ENCODE assay signal across 8 cellular contexts in genomic region chr17:39209317-39210092, GRCh38. TPM values are rescaled to one million over a fixed set of nuclear protein-coding genes. Genes with fewer than 3 reads are reported as not detected.
DNase-seq lines count a peak whose midpoint lies in the region; ATAC-seq and TF ChIP-seq lines count a peak whose summit lies in the region.

No MANE protein-coding gene starts in this region.

- H3K27ac ChIP-seq in PC-3 (ENCODE audit: low read length), result no peak overlapping the region
- H3K27ac ChIP-seq in cardiac muscle cell, result no peak overlapping the region
- peak overlapping the region in 3 of 4 donors; percentile 2 to 39 (median 17) for H3K27ac ChIP-seq in transverse colon

- BruUV-seq in PC-3 (replicated peaks; lab: Mats Ljungman, UMichigan), result no TSS peak

- H3K27me3 Mint-ChIP-seq in activated naive CD4-positive, alpha-beta T cell treated with anti-CD3 and anti-CD28 coated beads, Interleukin-2, amount 10 ng/mL, durations not matched to agents 7 days and 5 days, result peaks cover 69% of the 10 kb centered on the region
- H3K27me3 Mint-ChIP-seq in type B pancreatic cell, result peaks cover 54% of the 10 kb centered on the region

- ATAC-seq in PC-3, result no peak

- CTCF ChIA-PET in PC-3 (lab: Charles Lee), result interaction anchor here (1.1 to 1.3 kb wide), 2 partner anchors 29 to 35 kb away, joined by 6 to 8 read pairs; no protein-coding TSS in a partner anchor
- CTCF ChIA-PET in activated naive CD4-positive, alpha-beta T cell treated with anti-CD3 and anti-CD28 coated beads, Interleukin-2, amount 10 ng/mL, durations not matched to agents 7 days and 5 days (lab: Charles Lee), result interaction anchor here (1.0 to 8.2 kb wide), 4 partner anchors 22 to 36 kb away, joined by 3 to 162 read pairs (median 78); no protein-coding TSS in a partner anchor

- no peak overlapping the region for H3K27ac Mint-ChIP-seq in activated naive CD4-positive, alpha-beta T cell treated with anti-CD3 and anti-CD28 coated beads, Interleukin-2, amount 10 ng/mL, durations not matched to agents 7 days and 5 days
- no peak overlapping the region for H3K27ac Mint-ChIP-seq in type B pancreatic cell

- H3K79me2 ChIP-seq in PC-3 (ENCODE audit: low read length), result no peaks in the 10 kb centered on the region

- intact Hi-C loops in PC-3 (cut with micrococcal nuclease) (no loop called here), transverse colon (cut with DNase I; ENCODE audit: low total_unique reads) (loop anchor here (5.0 kb wide), 1 partner anchor 33 kb away; no protein-coding TSS in a partner anchor)

- no peak for TF ChIP-seq EP300 in transverse colon (IDR thresholded peaks at IDR 0.05; ENCODE audit: low read depth)

- peak overlapping the region; percentile 45 for H3K4me3 Mint-ChIP-seq in activated naive CD4-positive, alpha-beta T cell treated with anti-CD3 and anti-CD28 coated beads, Interleukin-2, amount 10 ng/mL, durations not matched to agents 7 days and 5 days
- H3K4me3 Mint-ChIP-seq in type B pancreatic cell, result no peak overlapping the region

- no peak overlapping the region for H3K4me3 ChIP-seq in PC-3 (ENCODE audit: low read length)
- peak overlapping the region; percentile 24 for H3K4me3 ChIP-seq in cardiac muscle cell
- H3K4me3 ChIP-seq in transverse colon, result peak overlapping the region; percentile 4 to 42 (median 32)

- H2AFZ ChIP-seq in PC-3 (ENCODE audit: low read length), result 0 out of 2 replicates have a peak overlapping the region, but pooled peaks have one; percentile 26

- DNase-seq in DMS79 treated with DMSO at 0.1 percent for 48 hours (lab: John Stamatoyannopoulos, UW) (peak; percentile 85), PC-3 (no peak), cardiac muscle cell (ENCODE audit: low read depth in 1 of 2, low spot score in 1 of 2) (peak; percentile 66 to 75), pons (ENCODE audit: low spot score) (peak; percentile 38), transverse colon (peak; percentile 70), GM13977 (ENCODE audit: low spot score) (no peak), type B pancreatic cell (ENCODE audit: extremely low spot score, unreplicated experiment) (no peak)
- DNase-seq in activated naive CD4-positive, alpha-beta T cell treated with anti-CD3 and anti-CD28 coated beads, Interleukin-2, amount 10 ng/mL, durations not matched to agents 7 days and 5 days, result peak; percentile 80

- H3K4me2 ChIP-seq in PC-3 (ENCODE audit: low read length), result 0 out of 2 replicates have a peak overlapping the region, but pooled peaks have one; percentile 13

- no peaks in the 10 kb centered on the region for H3K27me3 ChIP-seq in PC-3 (ENCODE audit: low read length)
- no peaks in the 10 kb centered on the region for H3K27me3 ChIP-seq in cardiac muscle cell
- no peaks in the 10 kb centered on the region for H3K27me3 ChIP-seq in transverse colon

- H3K9me3 Mint-ChIP-seq in activated naive CD4-positive, alpha-beta T cell treated with anti-CD3 and anti-CD28 coated beads, Interleukin-2, amount 10 ng/mL, durations not matched to agents 7 days and 5 days, result no peaks in the 10 kb centered on the region
- H3K9me3 Mint-ChIP-seq in type B pancreatic cell, result no peaks in the 10 kb centered on the region

- no peak for TF ChIP-seq CTCF in PC-3 (conservative IDR thresholded peaks at IDR 0.05; ENCODE audit: low read depth, low read length)
- no peak for TF ChIP-seq CTCF in cardiac muscle cell (IDR thresholded peaks at IDR 0.05; ENCODE audit: low read depth, low read length)
- TF ChIP-seq CTCF in transverse colon (IDR thresholded peaks at IDR 0.05), result no peak
- no peak for TF ChIP-seq CTCF in GM13977 (IDR thresholded peaks at IDR 0.05; ENCODE audit: extremely low read depth, insufficient read depth, missing control alignments)
- TF ChIP-seq CTCF in type B pancreatic cell (conservative IDR thresholded peaks at IDR 0.05), result no peak

- H3K9me2 ChIP-seq in PC-3 (replicated peaks; ENCODE audit: low read length), result no peaks in the 10 kb centered on the region

- in situ Hi-C loops in transverse colon (cut with MboI; ENCODE audit: low pct_ligation_motif_present in 1 of 4, low pct_unique_long_range_greater_than_20kb in 1 of 4, low sequenced_read_pairs in 3 of 4) (no loop called here), GM13977 (cut with MboI; ENCODE audit: low pct_unique_long_range_greater_than_20kb, low sequenced_read_pairs, unreplicated experiment) (no loop called here)

- no peaks in the 10 kb centered on the region for H3F3A ChIP-seq in PC-3 (ENCODE audit: low read length, unreplicated experiment)

- peaks cover 31% of the 10 kb centered on the region for H3K4me1 Mint-ChIP-seq in activated naive CD4-positive, alpha-beta T cell treated with anti-CD3 and anti-CD28 coated beads, Interleukin-2, amount 10 ng/mL, durations not matched to agents 7 days and 5 days
- H3K4me1 Mint-ChIP-seq in type B pancreatic cell (ENCODE audit: unreplicated experiment), result peaks cover 5% of the 10 kb centered on the region

- no peak for TF ChIP-seq POLR2A in transverse colon (IDR thresholded peaks at IDR 0.05)

- POLR2A ChIA-PET in PC-3 (lab: Charles Lee; ENCODE audit: unreplicated experiment), result no interaction called here

- H3K4me1 ChIP-seq in PC-3 (ENCODE audit: insufficient read depth, low read length), result no peaks in the 10 kb centered on the region
- peaks cover 13% of the 10 kb centered on the region for H3K4me1 ChIP-seq in cardiac muscle cell (ENCODE audit: low read depth)
- H3K4me1 ChIP-seq in transverse colon, result peaks cover 16 to 31% (median 20%) of the 10 kb centered on the region in 4 donors

- no peaks in the 10 kb centered on the region; the same call in none of the 2 replicates for H3K36me3 ChIP-seq in PC-3 (ENCODE audit: low read depth, low read length)
- peaks cover 7% of the 10 kb centered on the region for H3K36me3 ChIP-seq in cardiac muscle cell
- H3K36me3 ChIP-seq in transverse colon, result peaks cover 0 to 7% (median 3%) of the 10 kb centered on the region in 4 donors

- H3K36me3 Mint-ChIP-seq in activated naive CD4-positive, alpha-beta T cell treated with anti-CD3 and anti-CD28 coated beads, Interleukin-2, amount 10 ng/mL, durations not matched to agents 7 days and 5 days, result peaks cover 5% of the 10 kb centered on the region
- H3K36me3 Mint-ChIP-seq in type B pancreatic cell, result no peaks in the 10 kb centered on the region

- 8 to 40% methylated on average over 1 to 19 of the region's 39 CpGs for WGBS in transverse colon (ENCODE audit: low coverage in 1 of 2), 2 donors

- no peaks in the 10 kb centered on the region for H3K9me3 ChIP-seq in PC-3 (ENCODE audit: low read length)
- no peaks in the 10 kb centered on the region for H3K9me3 ChIP-seq in cardiac muscle cell (ENCODE audit: low read depth)
- H3K9me3 ChIP-seq in transverse colon, result no peaks in the 10 kb centered on the region

- H3K9ac ChIP-seq in PC-3 (ENCODE audit: low read length), result no peak overlapping the region

- H4K20me1 ChIP-seq in PC-3 (ENCODE audit: low read length), result no peaks in the 10 kb centered on the region

RNA-seq across cellular contexts. Expression of gene RPL19, which starts 9.4 kb away (rescaled TPM):
- total RNA-seq in PC-3 (2014; rRNA removed), result 2,496 and 2,509 TPM in 2 replicates
- 2,476 and 3,028 TPM in 2 replicates for total RNA-seq in cardiac muscle cell
- polyA plus RNA-seq in cardiac muscle cell, result 761 and 822 TPM in 2 replicates
- total RNA-seq in transverse colon, result 1,000 to 10,000 TPM; 1,146 to 2,715 (median 2,002) TPM
- total RNA-seq in type B pancreatic cell (ENCODE audit: low replicate concordance), result 1,605 and 1,703 TPM in 2 replicates

RNA-seq across cellular contexts. Expression of gene CACNB1, which starts 12.0 kb away (rescaled TPM):
- total RNA-seq in PC-3 (2014; rRNA removed), result 4.3 and 6.0 TPM in 2 replicates
- total RNA-seq in cardiac muscle cell, result 17.3 and 27.6 TPM in 2 replicates
- polyA plus RNA-seq in cardiac muscle cell, result 41.6 and 57.1 TPM in 2 replicates
- total RNA-seq in transverse colon, result 10 to 100 TPM; 10.1 to 21.7 (median 11.6) TPM
- total RNA-seq in type B pancreatic cell (ENCODE audit: low replicate concordance), result 1.8 and 9.5 TPM in 2 replicates

RNA-seq across cellular contexts. Expression of gene STAC2, which starts 16.2 kb away (rescaled TPM):
- total RNA-seq in PC-3 (2014; rRNA removed) (not detected in 2 replicates), cardiac muscle cell (0.21 and 0.56 TPM in 2 replicates), transverse colon (not detected), type B pancreatic cell (ENCODE audit: low replicate concordance) (1.5 TPM in 1 of 2 replicates, not detected in the other)
- 0.17 and 0.42 TPM in 2 replicates for polyA plus RNA-seq in cardiac muscle cell

RNA-seq across cellular contexts. Expression of gene ARL5C, which starts 43.5 kb away (rescaled TPM):
- 0.58 TPM in 1 of 2 replicates, not detected in the other for total RNA-seq in PC-3 (2014; rRNA removed)
- total RNA-seq in cardiac muscle cell, result 0.12 TPM in 1 of 2 replicates, not detected in the other
- polyA plus RNA-seq in cardiac muscle cell, result not detected in 2 replicates
- total RNA-seq in transverse colon, result not detected
- total RNA-seq in type B pancreatic cell (ENCODE audit: low replicate concordance), result not detected in 2 replicates

RNA-seq across cellular contexts. Expression of gene PLXDC1, which starts 58.1 kb away (rescaled TPM):
- not detected in 2 replicates for total RNA-seq in PC-3 (2014; rRNA removed)
- total RNA-seq in cardiac muscle cell, result 8.4 and 25.0 TPM in 2 replicates
- 6.3 and 6.6 TPM in 2 replicates for polyA plus RNA-seq in cardiac muscle cell
- total RNA-seq in transverse colon, result 10 to 100 TPM in 1 of 4 donors, 1 to 10 TPM in 3; 1.6 to 26.2 (median 4.3) TPM
- 1.7 and 5.0 TPM in 2 replicates for total RNA-seq in type B pancreatic cell (ENCODE audit: low replicate concordance)

Comparison
In these comparisons a context has a peak if more than half of its experiments do, and no peak if none do; other contexts are left out.
1. DNase-seq: peak in DMS79 treated with DMSO at 0.1 percent for 48 hours (single experiment), activated naive CD4-positive, alpha-beta T cell treated with anti-CD3 and anti-CD28 coated beads, Interleukin-2, amount 10 ng/mL, durations not matched to agents 7 days and 5 days (single experiment), cardiac muscle cell (2 of 2), pons (single experiment) and transverse colon (single experiment); none in PC-3 (single experiment), GM13977 (single experiment) and type B pancreatic cell (single experiment).
2. H3K27ac ChIP-seq: peak in transverse colon (3 of 4); none in PC-3 (single experiment) and cardiac muscle cell (single experiment).